ENCODE assay signal across 14 cellular contexts in genomic region chr1:19047373-19047772, GRCh38.
A peak's percentile ranks its signal among the peaks of the same experiment; 100 is the strongest.
DNase-seq lines count a peak whose midpoint lies in the region; TF ChIP-seq lines count a peak whose summit lies in the region.
"Had no signal": no experiment of that assay in that cellular context is flagged by ENCODE, and none has a peak within 500 bp of the region (broad histone marks: within the 10 kb centered on the region; RNA-seq: fewer than 3 reads in every experiment).

No MANE protein-coding gene starts in this region.

- no peak for TF ChIP-seq CTCF in A673 (conservative IDR thresholded peaks at IDR 0.05; ENCODE audit: low read depth, low read length)
- TF ChIP-seq CTCF in colonic mucosa (IDR thresholded peaks at IDR 0.05), result no peak

- H3K4me2 ChIP-seq in neuronal stem cell (ENCODE audit: insufficient read depth, low read length, poor library complexity, severe bottlenecking), result no peak overlapping the region
- H3K4me2 ChIP-seq: A549 had no signal

- CTCF ChIA-PET in A673 (lab: Charles Lee), result interaction anchor here (0.6 kb wide), 1 partner anchor 59 kb away, joined by 3 read pairs; no protein-coding TSS in a partner anchor

- H3K4me3 ChIP-seq in A673 (ENCODE audit: low read depth, low read length, poor library complexity, severe bottlenecking) (no peak overlapping the region), neuronal stem cell (ENCODE audit: low read length in 2 of 2) (no peak overlapping the region), colonic mucosa (no peak overlapping the region)
- H3K4me3 ChIP-seq: A549 had no signal

- peak overlapping the region; percentile 56 for H2BK5ac ChIP-seq in neuronal stem cell (ENCODE audit: low read length)

- POLR2A ChIA-PET in A673 (lab: Charles Lee; ENCODE audit: low non-redundant PET), result no interaction called here

- H3K9ac ChIP-seq in neuronal stem cell (ENCODE audit: low read depth, low read length, poor library complexity) (no peak overlapping the region), colonic mucosa (ENCODE audit: low read depth in 2 of 2, low read length in 2 of 2) (no peak overlapping the region)

- H2BK15ac ChIP-seq in neuronal stem cell (ENCODE audit: low read length), result no peak overlapping the region

- no peak overlapping the region for H4K91ac ChIP-seq in neuronal stem cell (ENCODE audit: low read depth, low read length, poor library complexity)

- H3K36me3 ChIP-seq in A673 (ENCODE audit: insufficient read depth, low read length, poor library complexity, severe bottlenecking) (no peaks in the 10 kb centered on the region), neuronal stem cell (replicated peaks in 1 of 2; ENCODE audit: control insufficient read depth in 2 of 2, insufficient read depth in 2 of 2, low read length in 2 of 2) (no peaks in the 10 kb centered on the region), colonic mucosa (no peaks in the 10 kb centered on the region)

- H4K8ac ChIP-seq in neuronal stem cell (ENCODE audit: low read depth, low read length), result no peak overlapping the region

- no peak overlapping the region for H3K4ac ChIP-seq in neuronal stem cell (ENCODE audit: low read length)

- no peak overlapping the region for H2BK12ac ChIP-seq in neuronal stem cell (ENCODE audit: low read length)

- no TSS peak for BruUV-seq in A673 (replicated peaks; lab: Mats Ljungman, UMichigan)

- DNase-seq in A673 (ENCODE audit: low spot score) (no peak), ELF-1 (ENCODE audit: low read depth, low spot score) (peak; percentile 43), islet precursor cell (peak; percentile 45), neuronal stem cell (ENCODE audit: low spot score) (no peak), Ammon's horn (ENCODE audit: low spot score) (no peak), colonic mucosa (no peak), HuH-7 (ENCODE audit: low spot score) (no peak)
- DNase-seq: DMS79 treated with DMSO at 0.1 percent for 48 hours, KBM-7, NCI-H1694 treated with DMSO at 0.1 percent for 48 hours, NCI-H2227 treated with DMSO at 0.1 percent for 48 hours, NCI-H524 treated with DMSO at 0.1 percent for 48 hours, SHP77 treated with DMSO at 0.1 percent for 48 hours had no signal

- no peak overlapping the region for H2AFZ ChIP-seq in neuronal stem cell (ENCODE audit: low read length)

- H3K14ac ChIP-seq in neuronal stem cell (ENCODE audit: low read length), result no peak overlapping the region

- no peak overlapping the region for H2AK5ac ChIP-seq in neuronal stem cell (ENCODE audit: low read depth, low read length)

- peaks cover 28% of the 10 kb centered on the region for H3K4me1 ChIP-seq in A673 (ENCODE audit: insufficient read depth, low read length, poor library complexity, severe bottlenecking)
- peaks cover 4 to 5% of the 10 kb centered on the region in 2 donors for H3K4me1 ChIP-seq in neuronal stem cell (ENCODE audit: control insufficient read depth in 2 of 2, insufficient read depth in 1 of 2, low read depth in 1 of 2, low read length in 2 of 2)
- H3K4me1 ChIP-seq in colonic mucosa, result no peaks in the 10 kb centered on the region

- H3K27ac ChIP-seq in A673 (ENCODE audit: low read depth, low read length, poor library complexity, severe bottlenecking) (peak overlapping the region; percentile 63), neuronal stem cell (replicated peaks; ENCODE audit: low read length) (no peak overlapping the region), colonic mucosa (no peak overlapping the region)

- no peaks in the 10 kb centered on the region for H3K79me1 ChIP-seq in neuronal stem cell (ENCODE audit: low read depth, low read length)

- H3K9me3 ChIP-seq in A673 (ENCODE audit: low read depth, low read length, poor library complexity, severe bottlenecking), result no peaks in the 10 kb centered on the region
- H3K9me3 ChIP-seq in neuronal stem cell (replicated peaks in 1 of 2; ENCODE audit: control insufficient read depth in 2 of 2, insufficient read depth in 1 of 2, low read depth in 1 of 2, low read length in 2 of 2), result no peaks in the 10 kb centered on the region
- H3K9me3 ChIP-seq in colonic mucosa, result no peaks in the 10 kb centered on the region
- H3K9me3 ChIP-seq: A549 had no signal

- H3K27me3 ChIP-seq in A673 (replicated peaks; ENCODE audit: insufficient read depth, low read depth, low read length, poor library complexity) (no peaks in the 10 kb centered on the region), neuronal stem cell (ENCODE audit: control insufficient read depth in 3 of 3, insufficient read depth in 3 of 3, low read depth in 1 of 3, low read length in 3 of 3) (peaks cover 0 to 15% (median 0%) of the 10 kb centered on the region in 3 experiments), colonic mucosa (no peaks in the 10 kb centered on the region)

- no peak overlapping the region for H3K23ac ChIP-seq in neuronal stem cell (ENCODE audit: low read depth, low read length, poor library complexity)

- WGBS in neuronal stem cell (ENCODE audit: extremely low coverage in 2 of 2, insufficient read length in 2 of 2, insufficient replicate concordance in 1 of 2), 2 donors, result no CpG with 5 or more reads among the region's 5 CpGs

- intact Hi-C loops in A673 (cut with micrococcal nuclease; ENCODE audit: unreplicated experiment), result no loop called here
- intact Hi-C loops in colonic mucosa (cut with DNase I), result no loop called here

- H3K18ac ChIP-seq in neuronal stem cell (ENCODE audit: low read length), result peak overlapping the region; percentile 40

- no peak overlapping the region for H2BK120ac ChIP-seq in neuronal stem cell (ENCODE audit: low read depth, low read length)

Comparison
In these comparisons a context has a peak if more than half of its experiments do, and no peak if none do; other contexts are left out.
1. DNase-seq: peak in ELF-1 (single experiment) and islet precursor cell (single experiment); none in A673 (single experiment), neuronal stem cell (single experiment), Ammon's horn (single experiment), colonic mucosa (single experiment) and HuH-7 (single experiment).